8 cellular contexts compared by ENCODE assay signal in the genomic region with DNA sequence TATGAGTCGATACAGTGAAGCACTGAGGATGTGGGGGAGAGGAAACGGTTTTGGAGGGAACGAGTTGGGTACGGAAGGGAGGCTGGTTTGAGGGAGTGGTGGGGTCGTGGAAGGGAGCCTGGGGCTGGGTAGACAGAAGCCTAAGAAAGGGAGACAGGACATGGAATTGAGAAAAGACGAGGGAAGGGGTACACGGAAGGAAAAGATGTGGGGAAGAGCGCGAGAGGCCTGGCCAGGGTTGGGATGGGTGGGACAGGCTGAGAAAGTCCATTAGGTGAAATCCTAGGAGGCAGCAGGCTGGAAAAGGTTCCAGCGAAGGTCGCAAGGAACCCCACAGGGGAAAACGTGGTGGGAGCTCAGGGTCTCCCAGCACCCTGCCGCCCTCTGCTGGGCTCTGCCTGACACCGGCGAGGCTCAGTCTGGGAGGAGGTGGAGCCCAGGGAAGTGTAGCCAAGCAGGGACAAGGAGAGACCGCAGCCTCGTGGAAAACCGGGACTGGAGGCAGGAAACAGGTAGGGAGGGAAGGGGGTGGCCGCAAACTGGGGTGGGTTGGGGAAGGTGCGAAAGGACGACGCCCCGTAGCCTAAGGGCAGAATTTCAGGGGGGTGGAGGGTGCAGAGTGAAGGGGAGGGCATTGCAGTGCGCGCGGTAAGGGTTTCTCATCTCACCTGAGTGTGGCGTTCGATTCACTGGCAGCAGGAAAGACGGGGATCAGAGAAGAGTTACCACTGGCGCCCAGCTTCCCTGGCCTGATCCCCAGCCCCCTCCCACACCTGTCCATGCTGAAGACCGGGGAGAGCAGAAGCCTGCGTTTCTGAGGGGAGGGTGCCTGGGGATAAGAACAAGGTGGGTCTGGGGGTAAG. TPM values are rescaled to one million over a fixed set of nuclear protein-coding genes. Genes with fewer than 3 reads are reported as not detected.
DNase-seq lines count a peak whose midpoint lies in the region; ATAC-seq and TF ChIP-seq lines count a peak whose summit lies in the region.

No MANE protein-coding gene starts in this region.

- WGBS in lung, 2 donors, result 2 to 5% methylated on average over 32 of the region's 32 CpGs

- TF ChIP-seq CTCF in CD14-positive monocyte (IDR thresholded peaks at IDR 0.05), result peak; percentile 72
- peak; percentile 58 for TF ChIP-seq CTCF in lung (IDR thresholded peaks at IDR 0.05; ENCODE audit: control extremely low read depth, extremely low read depth)

- H3K4me1 Mint-ChIP-seq in CD14-positive monocyte, result peaks cover 63% of the 10 kb centered on the region
- peaks cover 26 to 34% of the 10 kb centered on the region in 2 donors for H3K4me1 Mint-ChIP-seq in effector memory CD8-positive, alpha-beta T cell (ENCODE audit: low read depth in 2 of 2)

- H3K36me3 Mint-ChIP-seq in CD14-positive monocyte, result peaks cover 27 to 43% of the 10 kb centered on the region in 2 donors
- H3K36me3 Mint-ChIP-seq in effector memory CD8-positive, alpha-beta T cell (ENCODE audit: insufficient read depth), result no peaks in the 10 kb centered on the region

- peak overlapping the region in 5 of 7 donors; percentile 8 to 76 (median 41) for H3K27ac Mint-ChIP-seq in CD14-positive monocyte
- H3K27ac Mint-ChIP-seq in effector memory CD8-positive, alpha-beta T cell, result peak overlapping the region; percentile 30 to 39

- H3K27ac ChIP-seq in lung (ENCODE audit: low read depth in 1 of 2, low read length in 1 of 2), result peak overlapping the region in 1 of 2 donors; percentile 54

- peak overlapping the region; percentile 40 for H3K4me3 ChIP-seq in lung

- peaks cover 0 to under 1% of the 10 kb centered on the region in 2 donors for H3K36me3 ChIP-seq in lung (ENCODE audit: control insufficient read depth in 2 of 2, insufficient read depth in 2 of 2, low read length in 2 of 2)

- ATAC-seq in effector memory CD8-positive, alpha-beta T cell (replicated peaks), result peak; percentile 45
- ATAC-seq in lung (ENCODE audit: insufficient read depth, low FRiP score) (peak; percentile 28), HG03039 (IDR thresholded peaks at IDR 0.05; ENCODE audit: unreplicated experiment) (no peak)

- intact Hi-C loops in CD14-positive monocyte (cut with micrococcal nuclease), result no loop called here

- DNase-seq in CD14-positive monocyte (ENCODE audit: low spot score), result no peak
- DNase-seq in HT1080 (ENCODE audit: low read depth), result peak; percentile 85
- DNase-seq in NOMO-1 (lab: John Stamatoyannopoulos, UW; ENCODE audit: unreplicated experiment in 2 of 2), result peak; percentile 20 to 27
- DNase-seq in activated CD8-positive, alpha-beta memory T cell treated with anti-CD3 and anti-CD28 coated beads, Interleukin-2, amount 50 U/mL, for 4 hours, result peak; percentile 58
- peak in 2 of 3 experiments; percentile 30 to 37 for DNase-seq in effector memory CD8-positive, alpha-beta T cell
- DNase-seq in lung (ENCODE audit: low spot score), result peak; percentile 59
- peak; percentile 33 to 38 (median 37) for DNase-seq in stimulated activated CD4-positive, alpha-beta T cell treated with anti-CD3 and anti-CD28 coated beads, TNF-alpha, amount 100 ng/mL, for 4 hours (ENCODE audit: low read depth in 3 of 3)

- peaks cover 0 to 15% of the 10 kb centered on the region in 2 donors for H3K4me1 ChIP-seq in lung (ENCODE audit: control insufficient read depth in 2 of 2, insufficient read depth in 2 of 2, low read length in 2 of 2)

- peaks cover 41 to 74% (median 57%) of the 10 kb centered on the region in 3 donors for H3K27me3 Mint-ChIP-seq in CD14-positive monocyte (ENCODE audit: low read depth in 3 of 3)
- peaks cover 14 to 15% of the 10 kb centered on the region in 2 donors for H3K27me3 Mint-ChIP-seq in effector memory CD8-positive, alpha-beta T cell

- H3K9me3 Mint-ChIP-seq in CD14-positive monocyte, result peaks cover 0 to 10% (median 1%) of the 10 kb centered on the region in 7 donors
- H3K9me3 Mint-ChIP-seq in effector memory CD8-positive, alpha-beta T cell, result no peaks in the 10 kb centered on the region

- peak overlapping the region; percentile 87 to 97 for H3K4me3 Mint-ChIP-seq in CD14-positive monocyte
- peak overlapping the region; percentile 87 to 91 for H3K4me3 Mint-ChIP-seq in effector memory CD8-positive, alpha-beta T cell

- H3K27me3 ChIP-seq in lung (ENCODE audit: control insufficient read depth, insufficient read depth), result no peaks in the 10 kb centered on the region

- no peaks in the 10 kb centered on the region for H3K9me3 ChIP-seq in lung (ENCODE audit: control insufficient read depth in 2 of 2, insufficient read depth in 1 of 2, low read length in 1 of 2)

RNA-seq across cellular contexts. Expression of a gene that starts 4.3 kb away (rescaled TPM):
- polyA plus RNA-seq in CD14-positive monocyte (1 to 10 TPM in 1 of 2 donors, under 1 TPM in 1; 0.91 to 1.8 TPM), lung (10 to 100 TPM; 12.9 to 21.6 TPM)
- 5.4 and 10.4 TPM in 2 replicates for total RNA-seq in HT1080 (2014; rRNA removed; shearing (Covaris generic))
- polyA plus RNA-seq in HT1080 (2015; cell fraction: cytosol; rRNA removed), result 9.8 and 13.5 TPM in 2 replicates
- polyA plus RNA-seq in HT1080 (2015; cell fraction: nucleus; rRNA removed), result 146 and 187 TPM in 2 replicates
- total RNA-seq in lung, result 10 to 100 TPM; 28.4 to 35.7 TPM

RNA-seq across cellular contexts. Expression of a gene that starts 28.2 kb away (rescaled TPM):
- polyA plus RNA-seq in CD14-positive monocyte (not detected), lung (not detected)
- total RNA-seq in HT1080 (2014; rRNA removed; shearing (Covaris generic)), result not detected in 2 replicates
- not detected in 2 replicates for polyA plus RNA-seq in HT1080 (2015; cell fraction: cytosol; rRNA removed)
- polyA plus RNA-seq in HT1080 (2015; cell fraction: nucleus; rRNA removed), result not detected in 2 replicates
- total RNA-seq in lung, result not detected

RNA-seq across cellular contexts. Expression of a gene that starts 43.7 kb away (rescaled TPM):
- polyA plus RNA-seq in CD14-positive monocyte (not detected), lung (not detected)
- not detected in 2 replicates for total RNA-seq in HT1080 (2014; rRNA removed; shearing (Covaris generic))
- not detected in 2 replicates for polyA plus RNA-seq in HT1080 (2015; cell fraction: cytosol; rRNA removed)
- not detected in 2 replicates for polyA plus RNA-seq in HT1080 (2015; cell fraction: nucleus; rRNA removed)
- not detected for total RNA-seq in lung

RNA-seq across cellular contexts. Expression of a gene that starts 52.3 kb away (rescaled TPM):
- polyA plus RNA-seq in CD14-positive monocyte (not detected), lung (1 to 10 TPM in 1 of 2 donors, under 1 TPM in 1; 0.01 to 2.0 TPM)
- not detected in 2 replicates for total RNA-seq in HT1080 (2014; rRNA removed; shearing (Covaris generic))
- not detected in 2 replicates for polyA plus RNA-seq in HT1080 (2015; cell fraction: cytosol; rRNA removed)
- polyA plus RNA-seq in HT1080 (2015; cell fraction: nucleus; rRNA removed), result not detected in 2 replicates
- total RNA-seq in lung, result 1 to 10 TPM in 1 of 2 donors, under 1 TPM in 1; 0.14 to 2.4 TPM
